Comparison of ENCODE assay signal across 1 cellular context in genomic region chr3:64321747-64322146, GRCh38.
TF ChIP-seq lines count a peak whose summit lies in the region.

No MANE protein-coding gene starts in this region.

TF ChIP-seq in GM23338, 12 proteins besides CTCF, POLR2A, EP300 and RAD21 (continued from another document):
- TF ChIP-seq ZNF462 (CRISPR knock-in tag; IDR thresholded peaks at IDR 0.05) (no peak), ZNF114 (CRISPR knock-in tag; IDR thresholded peaks at IDR 0.05) (no peak)
